ENCODE assay signal across 7 cellular contexts in the genomic region with DNA sequence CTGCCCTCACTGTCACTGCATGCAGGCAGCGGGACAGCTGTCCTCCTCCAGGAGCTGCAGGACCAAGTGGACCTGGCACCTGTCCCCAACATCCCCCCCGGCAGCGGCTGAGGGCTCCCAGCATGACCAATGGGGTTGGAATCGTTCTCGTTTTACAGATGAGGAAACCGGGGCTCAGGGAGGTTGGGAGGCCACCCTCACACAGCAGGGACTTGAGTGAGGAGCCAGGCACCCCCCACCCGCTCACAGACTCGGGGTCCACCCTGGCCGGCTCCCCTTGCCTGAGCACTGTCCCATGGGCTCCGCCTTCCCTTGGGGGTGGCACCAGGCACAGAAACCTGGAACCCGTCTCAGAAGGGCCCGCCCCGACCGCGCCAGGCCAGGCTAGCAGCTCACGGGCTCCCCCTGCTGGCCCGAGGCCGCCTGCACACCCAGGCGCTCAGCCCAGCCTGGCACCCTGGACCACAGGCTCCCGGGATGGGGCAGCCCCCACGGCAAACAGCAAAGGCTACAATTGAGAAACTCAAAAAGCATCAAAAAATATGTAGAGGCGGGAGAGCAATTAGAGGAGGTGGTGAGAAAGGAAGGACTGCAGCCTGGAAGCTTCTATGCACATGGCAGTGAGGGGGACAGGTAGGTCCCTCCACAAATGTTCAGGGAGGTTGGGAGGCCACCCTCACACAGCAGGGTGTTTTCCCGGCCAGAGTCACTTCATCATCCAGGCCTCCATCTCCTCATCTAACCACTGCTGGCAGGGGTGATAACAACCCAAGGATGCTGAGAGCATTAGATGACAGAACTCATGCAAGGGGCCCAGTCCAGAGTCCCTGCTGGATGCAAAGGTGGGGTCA. TPM values are rescaled to one million over a fixed set of nuclear protein-coding genes. Genes with fewer than 3 reads are reported as not detected.
A peak's percentile ranks its signal among the peaks of the same experiment; 100 is the strongest.
DNase-seq lines count a peak whose midpoint lies in the region; ATAC-seq and TF ChIP-seq lines count a peak whose summit lies in the region.

No MANE protein-coding gene starts in this region.

- H3K9me3 ChIP-seq in Panc1 (ENCODE audit: control insufficient read depth, insufficient read depth, low read depth, low read length) (no peaks in the 10 kb centered on the region), ovary (no peaks in the 10 kb centered on the region)

- no peaks in the 10 kb centered on the region for H3K36me3 Mint-ChIP-seq in type B pancreatic cell

- H3K27me3 ChIP-seq in Panc1 (ENCODE audit: control insufficient read depth, insufficient read depth, low read length), result no peaks in the 10 kb centered on the region
- no peaks in the 10 kb centered on the region for H3K27me3 ChIP-seq in foreskin keratinocyte
- H3K27me3 ChIP-seq in ovary, result no peaks in the 10 kb centered on the region

- H3K4me1 Mint-ChIP-seq in type B pancreatic cell (ENCODE audit: unreplicated experiment), result peaks cover 21% of the 10 kb centered on the region

- BruUV-seq in Panc1 (replicated peaks; lab: Mats Ljungman, UMichigan), result no TSS peak

- no peaks in the 10 kb centered on the region for H3K9me3 Mint-ChIP-seq in type B pancreatic cell

- peak; percentile 98 for TF ChIP-seq CTCF in GM12865 (IDR thresholded peaks at IDR 0.05; ENCODE audit: insufficient read depth, low read depth, low read length, missing control alignments)
- peak; percentile 100 for TF ChIP-seq CTCF in Panc1 (IDR thresholded peaks at IDR 0.05)
- TF ChIP-seq CTCF in foreskin keratinocyte (conservative IDR thresholded peaks at IDR 0.05), result peak; percentile 98
- TF ChIP-seq CTCF in ovary (IDR thresholded peaks at IDR 0.05), result peak; percentile 93 to 98 (median 94)
- peak; percentile 100 for TF ChIP-seq CTCF in type B pancreatic cell (conservative IDR thresholded peaks at IDR 0.05)

- DNase-seq in GM12865 (ENCODE audit: low read depth) (peak; percentile 58), Panc1 (ENCODE audit: low read depth, low spot score) (no peak), foreskin keratinocyte (peak in 1 of 2 donors; percentile 11), ovary (peak; percentile 57 to 84 (median 74)), type B pancreatic cell (ENCODE audit: extremely low spot score, unreplicated experiment) (no peak)
- DNase-seq in activated T-helper 1 cell treated with anti-CD3 and anti-CD28 coated beads, Interleukin-2, amount 50 U/mL, for 16 hours (ENCODE audit: low read depth in 1 of 2, low spot score in 1 of 2), result peak; percentile 46 to 61

- POLR2A ChIA-PET in Panc1 (lab: Charles Lee), result no interaction called here

- H3K4me3 ChIP-seq in GM12865 (ENCODE audit: low read depth, low read length) (no peak overlapping the region), Panc1 (ENCODE audit: low read depth in 2 of 2, low read length in 2 of 2) (no peak overlapping the region), ovary (no peak overlapping the region)

- H3K36me3 ChIP-seq in Panc1 (ENCODE audit: control insufficient read depth, insufficient read depth, low read length) (no peaks in the 10 kb centered on the region), ovary (no peaks in the 10 kb centered on the region)

- CTCF ChIA-PET in Panc1 (lab: Charles Lee), result interaction anchor here (0.5 to 1.0 kb wide), 4 partner anchors 32 to 498 kb away, joined by 3 read pairs; no protein-coding TSS in a partner anchor

- intact Hi-C loops in Panc1 (cut with micrococcal nuclease; ENCODE audit: unreplicated experiment), result loop anchor here (5.0 to 10.0 kb wide), 2 partner anchors 66 to 318 kb away; a partner anchor contains a TSS
- intact Hi-C loops in ovary (cut with DNase I), result loop anchor here (2.0 to 10.0 kb wide), 5 partner anchors 151 to 318 kb away; a partner anchor contains a TSS

- H3K27ac Mint-ChIP-seq in type B pancreatic cell, result no peak overlapping the region

- in situ Hi-C loops in Panc1 (cut with HindIII; ENCODE audit: low pct_unique_long_range_greater_than_20kb, low sequenced_read_pairs), result no loop called here

- peaks cover 3% of the 10 kb centered on the region for H3K27me3 Mint-ChIP-seq in type B pancreatic cell

- H3K4me1 ChIP-seq in Panc1 (ENCODE audit: control insufficient read depth, insufficient read depth, low read length), result peaks cover 13% of the 10 kb centered on the region
- H3K4me1 ChIP-seq in foreskin keratinocyte, result no peaks in the 10 kb centered on the region
- H3K4me1 ChIP-seq in ovary (ENCODE audit: insufficient read depth), result peaks cover 15% of the 10 kb centered on the region

- TF ChIP-seq POLR2A in ovary (IDR thresholded peaks at IDR 0.05), result no peak

- ATAC-seq in HG03354 (IDR thresholded peaks at IDR 0.05; ENCODE audit: poor library complexity, severe bottlenecking, unreplicated experiment), result peak; percentile 56
- ATAC-seq in Panc1, result peak; percentile 91
- peak; percentile 81 for ATAC-seq in foreskin keratinocyte

- TF ChIP-seq EP300 in ovary (IDR thresholded peaks at IDR 0.05), result no peak

- no peak overlapping the region for H3K27ac ChIP-seq in Panc1 (ENCODE audit: low read length)
- no peak overlapping the region for H3K27ac ChIP-seq in foreskin keratinocyte
- H3K27ac ChIP-seq in ovary, result peak overlapping the region in 1 of 2 donors; percentile 11

- H3K4me3 Mint-ChIP-seq in type B pancreatic cell, result no peak overlapping the region

- WGBS in ovary, 3 donors, result 9 to 16% (median 13%) methylated on average over 16 to 23 of the region's 23 CpGs

RNA-seq across cellular contexts. Expression of a gene that starts 12.8 kb away (rescaled TPM):
- total RNA-seq in Panc1 (2021; ENCODE audit: unreplicated experiment) (16.8 TPM), foreskin keratinocyte (8.9 and 10.0 TPM in 2 replicates), ovary (10 to 100 TPM; 24.9 to 50.2 (median 34.2) TPM), type B pancreatic cell (ENCODE audit: low replicate concordance) (21.1 and 22.3 TPM in 2 replicates)
- 40.6 TPM for polyA plus RNA-seq in Panc1 (2012; ENCODE audit: insufficient read length)
- polyA plus RNA-seq in foreskin keratinocyte (11.7 and 13.2 TPM in 2 replicates), ovary (10 to 100 TPM; 21.1 to 24.1 TPM)

RNA-seq across cellular contexts. Expression of a gene that starts 32.9 kb away (rescaled TPM):
- total RNA-seq in Panc1 (2021; ENCODE audit: unreplicated experiment), result 344 TPM
- polyA plus RNA-seq in Panc1 (2012; ENCODE audit: insufficient read length), result 434 TPM
- total RNA-seq in foreskin keratinocyte, result 200 and 228 TPM in 2 replicates
- polyA plus RNA-seq in foreskin keratinocyte, result 161 and 191 TPM in 2 replicates
- 100 to 1,000 TPM in 4 of 7 donors, 10 to 100 TPM in 3; 56.8 to 178 (median 111) TPM for total RNA-seq in ovary
- polyA plus RNA-seq in ovary, result 100 to 1,000 TPM in 1 of 2 donors, 10 to 100 TPM in 1; 48.4 to 238 TPM
- 176 and 206 TPM in 2 replicates for total RNA-seq in type B pancreatic cell (ENCODE audit: low replicate concordance)

RNA-seq across cellular contexts. Expression of a gene that starts 53.5 kb away (rescaled TPM):
- total RNA-seq in Panc1 (2021; ENCODE audit: unreplicated experiment) (2.9 TPM), foreskin keratinocyte (0.39 and 0.75 TPM in 2 replicates), ovary (10 to 100 TPM in 2 of 7 donors, 1 to 10 TPM in 5; 3.7 to 19.7 (median 7.5) TPM), type B pancreatic cell (ENCODE audit: low replicate concordance) (3.5 and 6.9 TPM in 2 replicates)
- 2.1 TPM for polyA plus RNA-seq in Panc1 (2012; ENCODE audit: insufficient read length)
- polyA plus RNA-seq in foreskin keratinocyte (0.42 and 0.62 TPM in 2 replicates), ovary (1 to 10 TPM; 2.2 to 6.4 TPM)

Comparison
In these comparisons a context has a peak if more than half of its experiments do, and no peak if none do; other contexts are left out.
1. DNase-seq: peak in GM12865 (single experiment), activated T-helper 1 cell treated with anti-CD3 and anti-CD28 coated beads, Interleukin-2, amount 50 U/mL, for 16 hours (2 of 2) and ovary (5 of 5); none in Panc1 (single experiment) and type B pancreatic cell (single experiment).
2. Peak in every context shown above with its lines, with median percentiles within 50 percentile points of each other: CTCF ChIP-seq and ATAC-seq.